In the genomic region with DNA sequence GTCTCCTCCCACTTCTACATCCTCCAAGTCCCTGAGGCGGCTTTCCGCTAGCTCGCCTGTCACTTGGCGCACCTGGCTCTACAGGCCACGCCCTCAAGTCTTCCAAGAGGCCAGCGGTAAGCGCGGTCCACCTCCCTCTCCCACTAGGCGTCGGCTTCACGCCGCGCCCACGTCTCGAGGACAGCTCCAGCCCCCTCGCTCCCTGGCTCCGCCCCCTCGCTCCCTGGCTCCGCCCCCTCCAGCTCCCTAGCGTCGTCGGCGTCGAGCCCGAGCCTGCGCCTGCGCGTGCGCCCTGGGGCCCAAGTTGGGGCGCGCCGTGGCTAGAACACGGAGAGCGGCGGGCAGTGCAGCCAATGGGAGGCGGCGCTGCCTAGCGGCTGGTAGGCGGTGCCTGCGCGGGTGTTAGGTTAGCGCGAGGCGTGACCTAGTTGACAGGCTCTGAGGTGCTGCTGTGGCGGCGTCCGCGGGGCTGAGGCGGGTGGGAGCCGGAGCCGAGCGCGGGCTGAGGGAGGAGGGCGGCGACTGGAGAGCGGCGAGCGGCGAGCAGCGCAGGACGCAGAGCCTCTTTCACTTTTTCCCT, we compare ENCODE assay signal across 8 cellular contexts. TPM values are rescaled to one million over a fixed set of nuclear protein-coding genes. Genes with fewer than 3 reads are reported as not detected.
A peak's percentile ranks its signal among the peaks of the same experiment; 100 is the strongest.
DNase-seq lines count a peak whose midpoint lies in the region; ATAC-seq and TF ChIP-seq lines count a peak whose summit lies in the region.

A gene (plus strand): TSS at position 431 of the 580 bp plus-strand sequence.

- H3K4me1 ChIP-seq in CD8-positive, alpha-beta T cell (ENCODE audit: insufficient read depth, low read length), result no peaks in the 10 kb centered on the region

- intact Hi-C loops in CD8-positive, alpha-beta T cell (cut with DNase I, micrococcal nuclease), result no loop called here
- intact Hi-C loops in natural killer cell (cut with micrococcal nuclease), result no loop called here

- H3K27ac ChIP-seq in CD8-positive, alpha-beta T cell (ENCODE audit: low read depth, low read length), result no peak within 1 kb of the TSS

- no peaks in the 10 kb centered on the region for H3K27me3 ChIP-seq in CD8-positive, alpha-beta T cell (ENCODE audit: insufficient read depth, low read length)

- H3K4me1 Mint-ChIP-seq in CD8-positive, alpha-beta T cell (ENCODE audit: low read depth), result peaks cover 6% of the 10 kb centered on the region
- no peaks in the 10 kb centered on the region for H3K4me1 Mint-ChIP-seq in activated T-cell treated with anti-CD3 and anti-CD28 coated beads, Interleukin-2, amount 50 U/mL, for 72 hours (ENCODE audit: low read depth)
- H3K4me1 Mint-ChIP-seq in natural killer cell, result peaks cover 6 to 12% of the 10 kb centered on the region in 2 donors
- peaks cover 6% of the 10 kb centered on the region for H3K4me1 Mint-ChIP-seq in stimulated activated naive CD8-positive, alpha-beta T cell treated with anti-CD3 and anti-CD28 coated beads, Interleukin-15, amount 100 ng/mL, for 72 hours

- H3K36me3 Mint-ChIP-seq in CD8-positive, alpha-beta T cell, result no peaks in the 10 kb centered on the region
- H3K36me3 Mint-ChIP-seq in activated T-cell treated with anti-CD3 and anti-CD28 coated beads, Interleukin-2, amount 50 U/mL, for 72 hours (ENCODE audit: insufficient read depth in 2 of 2), result peaks cover 2 to 6% of the 10 kb centered on the region in 2 donors
- peaks cover 7% of the 10 kb centered on the region for H3K36me3 Mint-ChIP-seq in natural killer cell

- H3K27me3 Mint-ChIP-seq in CD8-positive, alpha-beta T cell (ENCODE audit: low read depth), result peaks cover 22% of the 10 kb centered on the region
- H3K27me3 Mint-ChIP-seq in activated T-cell treated with anti-CD3 and anti-CD28 coated beads, Interleukin-2, amount 50 U/mL, for 72 hours (ENCODE audit: low read depth), result peaks cover 20% of the 10 kb centered on the region
- H3K27me3 Mint-ChIP-seq in natural killer cell (ENCODE audit: low read depth in 2 of 2), result peaks cover 0 to 15% of the 10 kb centered on the region in 2 donors
- H3K27me3 Mint-ChIP-seq in stimulated activated naive CD8-positive, alpha-beta T cell treated with anti-CD3 and anti-CD28 coated beads, Interleukin-15, amount 100 ng/mL, for 72 hours, result peaks cover 33% of the 10 kb centered on the region

- H3K27ac Mint-ChIP-seq in CD8-positive, alpha-beta T cell, result no peak within 1 kb of the TSS
- H3K27ac Mint-ChIP-seq in activated T-cell treated with anti-CD3 and anti-CD28 coated beads, Interleukin-2, amount 50 U/mL, for 72 hours, result no peak within 1 kb of the TSS
- H3K27ac Mint-ChIP-seq in natural killer cell, result peak within 1 kb of the TSS in 1 of 2 donors; percentile 31
- no peak within 1 kb of the TSS for H3K27ac Mint-ChIP-seq in stimulated activated naive CD8-positive, alpha-beta T cell treated with anti-CD3 and anti-CD28 coated beads, Interleukin-15, amount 100 ng/mL, for 72 hours

- H3K9me3 Mint-ChIP-seq in CD8-positive, alpha-beta T cell, result peaks cover 26% of the 10 kb centered on the region
- H3K9me3 Mint-ChIP-seq in activated T-cell treated with anti-CD3 and anti-CD28 coated beads, Interleukin-2, amount 50 U/mL, for 72 hours, result peaks cover 3 to 16% of the 10 kb centered on the region in 2 donors
- peaks cover 3 to 14% of the 10 kb centered on the region in 2 donors for H3K9me3 Mint-ChIP-seq in natural killer cell
- peaks cover 6 to 38% of the 10 kb centered on the region in 2 donors for H3K9me3 Mint-ChIP-seq in stimulated activated naive CD8-positive, alpha-beta T cell treated with anti-CD3 and anti-CD28 coated beads, Interleukin-15, amount 100 ng/mL, for 72 hours

- DNase-seq in CD8-positive, alpha-beta T cell, result peak in 5 of 7 experiments; percentile 15 to 35 (median 30)
- DNase-seq in NCI-H748 treated with DMSO at 0.1 percent for 48 hours (lab: John Stamatoyannopoulos, UW) (peak; percentile 96), foreskin melanocyte (peak; percentile 89), natural killer cell (peak; percentile 58), GDM1 (lab: John Stamatoyannopoulos, UW) (no peak)
- DNase-seq in activated T-cell treated with anti-CD3 and anti-CD28 coated beads, Interleukin-2, amount 50 U/mL, for 72 hours, result peak; percentile 29 to 44
- DNase-seq in stimulated activated naive CD8-positive, alpha-beta T cell treated with anti-CD3 and anti-CD28 coated beads, Interleukin-15, amount 100 ng/mL, for 72 hours, result peak; percentile 47 to 64

- no peaks in the 10 kb centered on the region for H3K36me3 ChIP-seq in CD8-positive, alpha-beta T cell (ENCODE audit: insufficient read depth, low read length)

- peak; percentile 42 for ATAC-seq in CD8-positive, alpha-beta T cell
- ATAC-seq in HG03354 (IDR thresholded peaks at IDR 0.05; ENCODE audit: poor library complexity, severe bottlenecking, unreplicated experiment) (peak; percentile 82), natural killer cell (peak; percentile 91 to 95 (median 91))
- peak; percentile 69 to 76 for ATAC-seq in activated T-cell treated with anti-CD3 and anti-CD28 coated beads, Interleukin-2, amount 50 U/mL, for 72 hours (replicated peaks in 1 of 2)
- ATAC-seq in stimulated activated naive CD8-positive, alpha-beta T cell treated with anti-CD3 and anti-CD28 coated beads, Interleukin-15, amount 100 ng/mL, for 72 hours, result peak; percentile 88

- no peak within 1 kb of the TSS for H3K4me3 ChIP-seq in CD8-positive, alpha-beta T cell (ENCODE audit: low read depth, low read length)

- POLR2A ChIA-PET in CD8-positive, alpha-beta T cell (lab: Charles Lee), result no interaction called here

- H3K9me3 ChIP-seq in CD8-positive, alpha-beta T cell (ENCODE audit: low read length), result no peaks in the 10 kb centered on the region

- H3K4me3 Mint-ChIP-seq in CD8-positive, alpha-beta T cell, result peak within 1 kb of the TSS; percentile 47
- H3K4me3 Mint-ChIP-seq in activated T-cell treated with anti-CD3 and anti-CD28 coated beads, Interleukin-2, amount 50 U/mL, for 72 hours, result peak within 1 kb of the TSS; percentile 52 to 68
- peak within 1 kb of the TSS; percentile 73 for H3K4me3 Mint-ChIP-seq in natural killer cell
- peak within 1 kb of the TSS; percentile 68 to 72 for H3K4me3 Mint-ChIP-seq in stimulated activated naive CD8-positive, alpha-beta T cell treated with anti-CD3 and anti-CD28 coated beads, Interleukin-15, amount 100 ng/mL, for 72 hours

- CTCF ChIA-PET in CD8-positive, alpha-beta T cell (lab: Charles Lee), result interaction anchor here (0.6 kb wide), 1 partner anchor 10 kb away, joined by 3 read pairs; no protein-coding TSS in a partner anchor

- TF ChIP-seq CTCF in CD8-positive, alpha-beta T cell (IDR thresholded peaks at IDR 0.05), result no peak
- no peak for TF ChIP-seq CTCF in natural killer cell (IDR thresholded peaks at IDR 0.05)

RNA-seq across cellular contexts. Expression of the gene that starts here (rescaled TPM):
- total RNA-seq in CD8-positive, alpha-beta T cell, result under 1 TPM in 1 of 2 experiments, not detected in 1; 0.28 TPM
- total RNA-seq in activated T-cell treated with anti-CD3 and anti-CD28 coated beads, Interleukin-2, amount 50 U/mL, for 72 hours, result not detected
- total RNA-seq in natural killer cell, result under 1 TPM in 2 of 3 donors, not detected in 1; 0.19 to 0.88 TPM

Comparison
In these comparisons a context has a peak if more than half of its experiments do, and no peak if none do; other contexts are left out.
1. Peak in DNase-seq and ATAC-seq in CD8-positive, alpha-beta T cell; RNA of the gene not detected or under 1 TPM.
2. Peak in DNase-seq and ATAC-seq in activated T-cell treated with anti-CD3 and anti-CD28 coated beads, Interleukin-2, amount 50 U/mL, for 72 hours; RNA of the gene not detected or under 1 TPM.
3. Peak in DNase-seq and ATAC-seq in natural killer cell; RNA of the gene not detected or under 1 TPM.